Comparison of ENCODE assay signal across 27 cellular contexts in the genomic region with DNA sequence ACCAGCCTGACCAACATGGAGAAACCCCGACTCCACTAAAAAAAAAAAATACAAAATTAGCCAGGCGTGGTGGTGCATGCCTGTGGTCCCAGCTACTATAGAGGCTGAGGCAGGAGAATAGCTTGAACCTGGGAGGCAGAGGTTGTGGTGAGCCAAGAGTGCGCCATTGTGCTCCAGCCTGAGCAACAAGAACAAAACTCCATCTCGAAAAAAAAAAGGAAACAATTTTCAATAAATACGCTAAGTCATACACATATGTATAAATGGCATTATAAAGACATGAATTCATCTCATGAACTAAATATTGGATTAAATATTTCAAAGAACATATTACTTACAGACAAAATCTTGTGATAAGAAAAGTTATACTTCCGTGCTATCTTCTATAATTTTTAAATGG.
"Had no signal": no experiment of that assay in that cellular context is flagged by ENCODE, and none has a peak within 500 bp of the region (broad histone marks: within the 10 kb centered on the region; RNA-seq: fewer than 3 reads in every experiment).

No MANE protein-coding gene starts in this region.

- H3K27ac ChIP-seq: epithelial cell of prostate, esophagus squamous epithelium, left lung, ovary had no signal

- H3K9me3 Mint-ChIP-seq: activated CD4-positive, alpha-beta memory T cell treated with anti-CD3 and anti-CD28 coated beads, Interleukin-2, amount 10 ng/mL, durations not matched to agents 7 days and 5 days; activated CD4-positive, alpha-beta T cell treated with anti-CD3 and anti-CD28 coated beads, Interleukin-2, amount 10 ng/mL, durations not matched to agents 24 days and 14 days; activated T-cell treated with anti-CD3 and anti-CD28 coated beads, Interleukin-2, amount 50 U/mL, for 24 hours; central memory CD8-positive, alpha-beta T cell; nephron had no signal

- H3K27me3 ChIP-seq: esophagus squamous epithelium, left lung, ovary, testis, uterus had no signal

- H3K36me3 ChIP-seq: esophagus squamous epithelium, ovary, uterus had no signal

- H3K9me3 ChIP-seq: esophagus squamous epithelium, left lung, ovary, testis, uterus had no signal

- DNase-seq: activated CD4-positive, alpha-beta memory T cell treated with anti-CD3 and anti-CD28 coated beads, Interleukin-2, amount 10 ng/mL, durations not matched to agents 7 days and 5 days; activated CD4-positive, alpha-beta T cell treated with anti-CD3 and anti-CD28 coated beads, Interleukin-2, amount 10 ng/mL, durations not matched to agents 24 days and 14 days; activated CD4-positive, CD25-positive, alpha-beta regulatory T cell treated with anti-CD3 and anti-CD28 coated beads, Interleukin-2, amount 50 U/mL, for 72 hours; activated CD8-positive, alpha-beta memory T cell treated with anti-CD3 and anti-CD28 coated beads, Interleukin-2, amount 50 U/mL, for 48 hours; activated gamma-delta T cell; activated naive CD4-positive, alpha-beta T cell treated with anti-CD3 and anti-CD28 coated beads, Interleukin-2, amount 50 U/mL, for 16 hours; activated T-cell treated with anti-CD3 and anti-CD28 coated beads, Interleukin-2, amount 50 U/mL, for 24 hours; amniotic stem cell; dermis blood vessel endothelial cell; effector CD4-positive, alpha-beta T cell; esophagus squamous epithelium; left lung; ovary; retina; stimulated activated CD4-positive, alpha-beta T cell treated with anti-CD3 and anti-CD28 coated beads, Interleukin-15, amount 100 ng/mL, for 24 hours; stimulated activated CD4-positive, alpha-beta T cell treated with anti-CD3 and anti-CD28 coated beads, Interleukin-2, amount 100 ng/mL, for 24 hours; stimulated activated naive CD4-positive, alpha-beta T cell; testis; trophoblast cell; uterus had no signal

- H3K27ac Mint-ChIP-seq: activated CD4-positive, alpha-beta memory T cell treated with anti-CD3 and anti-CD28 coated beads, Interleukin-2, amount 10 ng/mL, durations not matched to agents 7 days and 5 days; activated CD4-positive, alpha-beta T cell treated with anti-CD3 and anti-CD28 coated beads, Interleukin-2, amount 10 ng/mL, durations not matched to agents 24 days and 14 days; activated T-cell treated with anti-CD3 and anti-CD28 coated beads, Interleukin-2, amount 50 U/mL, for 24 hours; progenitor cell of endocrine pancreas had no signal

- H3K4me3 Mint-ChIP-seq: activated CD4-positive, alpha-beta memory T cell treated with anti-CD3 and anti-CD28 coated beads, Interleukin-2, amount 10 ng/mL, durations not matched to agents 7 days and 5 days; activated CD4-positive, alpha-beta T cell treated with anti-CD3 and anti-CD28 coated beads, Interleukin-2, amount 10 ng/mL, durations not matched to agents 24 days and 14 days; activated T-cell treated with anti-CD3 and anti-CD28 coated beads, Interleukin-2, amount 50 U/mL, for 24 hours had no signal

- H3K4me1 ChIP-seq: uterus had no signal

- H3K27me3 Mint-ChIP-seq: activated CD4-positive, alpha-beta memory T cell treated with anti-CD3 and anti-CD28 coated beads, Interleukin-2, amount 10 ng/mL, durations not matched to agents 7 days and 5 days; central memory CD8-positive, alpha-beta T cell; progenitor cell of endocrine pancreas had no signal

- H3K4me3 ChIP-seq: ovary, uterus had no signal

- FAIRE-seq: bronchial epithelial cell, frontal cortex, islet of Langerhans had no signal
